Comparison of ENCODE assay signal across 11 cellular contexts in genomic region chr1:45864124-45864721, GRCh38.
DNase-seq lines count a peak whose midpoint lies in the region; ATAC-seq and TF ChIP-seq lines count a peak whose summit lies in the region.
"Had no signal": no experiment of that assay in that cellular context is flagged by ENCODE, and none has a peak within 500 bp of the region (broad histone marks: within the 10 kb centered on the region; RNA-seq: fewer than 3 reads in every experiment).

No MANE protein-coding gene starts in this region.

- WGBS in aorta, 2 donors = 47 to 51% methylated on average over 10 of the region's 10 CpGs

- H3K9me3 Mint-ChIP-seq in brain = peaks cover 0 to 3% (median 0%) of the 10 kb centered on the region in 5 experiments

- H3K27ac ChIP-seq in Peyer's patch (no peak overlapping the region), aorta (ENCODE audit: low read depth in 1 of 2, low read length in 2 of 2) (no peak overlapping the region)
- H3K27ac ChIP-seq: skin epidermis had no signal

- peaks cover 2% of the 10 kb centered on the region for H3K36me3 Mint-ChIP-seq in brain

- no peak for DNase-seq in AG09309 (ENCODE audit: low read depth)
- peak; percentile 53 for DNase-seq in M059J (ENCODE audit: low read depth)
- peak; percentile 61 for DNase-seq in myocyte (ENCODE audit: low read depth)
- no peak for DNase-seq in NCI-H1417 treated with DMSO at 0.1 percent for 48 hours (lab: John Stamatoyannopoulos, UW)
- DNase-seq in Peyer's patch = no peak
- DNase-seq in aorta = no peak
- DNase-seq: activated effector memory CD4-positive, alpha-beta T cell treated with Interleukin-2 at 50 U/mL for 16 hours; DND-41 had no signal

- H3K4me1 ChIP-seq in Peyer's patch (peaks cover 0 to 7% (median 0%) of the 10 kb centered on the region in 4 donors), aorta (ENCODE audit: control insufficient read depth in 1 of 2, insufficient read depth in 2 of 2, low read length in 2 of 2) (peaks cover 0 to 2% of the 10 kb centered on the region in 2 donors)

- H3K36me3 ChIP-seq in Peyer's patch (no peaks in the 10 kb centered on the region), aorta (ENCODE audit: control insufficient read depth in 1 of 2, insufficient read depth in 2 of 2, low read length in 1 of 2) (no peaks in the 10 kb centered on the region)

- H3K4me1 Mint-ChIP-seq in brain = peaks cover 80% of the 10 kb centered on the region

- TF ChIP-seq CTCF in AG09309 (IDR thresholded peaks at IDR 0.05; ENCODE audit: control insufficient read depth, insufficient read depth, low read depth, low read length, missing control alignments) = no peak
- TF ChIP-seq CTCF in brain (conservative IDR thresholded peaks at IDR 0.05) = no peak
- TF ChIP-seq CTCF in Peyer's patch (IDR thresholded peaks at IDR 0.05) = no peak

- H3K27me3 Mint-ChIP-seq in brain = no peaks in the 10 kb centered on the region

- no peak for TF ChIP-seq POLR2A in Peyer's patch (IDR thresholded peaks at IDR 0.05)

- intact Hi-C loops in aorta (cut with DNase I) = no loop called here

- H3K4me3 Mint-ChIP-seq in brain = peak overlapping the region; percentile 49 to 83 (median 77)

- H3K9me3 ChIP-seq in Peyer's patch (no peaks in the 10 kb centered on the region), aorta (ENCODE audit: control insufficient read depth, low read length) (no peaks in the 10 kb centered on the region)

- H3K4me3 ChIP-seq in AG09309 (ENCODE audit: control insufficient read depth, low read depth, low read length) = peak overlapping the region; percentile 12; the same call in 1 of the 2 replicates
- peak overlapping the region in 1 of 4 donors; percentile 5 for H3K4me3 ChIP-seq in Peyer's patch
- no peak overlapping the region for H3K4me3 ChIP-seq in aorta (ENCODE audit: low read length in 2 of 2)

- no peaks in the 10 kb centered on the region for H3K27me3 ChIP-seq in Peyer's patch
- H3K27me3 ChIP-seq in aorta (ENCODE audit: control insufficient read depth in 1 of 2, insufficient read depth in 2 of 2, low read length in 1 of 2) = no peaks in the 10 kb centered on the region

- peak overlapping the region; percentile 39 to 92 (median 90) for H3K27ac Mint-ChIP-seq in brain

- no peak for ATAC-seq in HG02588 (IDR thresholded peaks at IDR 0.05; ENCODE audit: unreplicated experiment)
- no peak for ATAC-seq in aorta (ENCODE audit: low FRiP score)

Comparison
In these comparisons a context has a peak if more than half of its experiments do, and no peak if none do; other contexts are left out.
1. DNase-seq: peak in M059J (single experiment) and myocyte (single experiment); none in AG09309 (single experiment), NCI-H1417 treated with DMSO at 0.1 percent for 48 hours (single experiment), Peyer's patch (0 of 3) and aorta (0 of 2).